Comparison of ENCODE assay signal across 1 cellular context in the genomic region with DNA sequence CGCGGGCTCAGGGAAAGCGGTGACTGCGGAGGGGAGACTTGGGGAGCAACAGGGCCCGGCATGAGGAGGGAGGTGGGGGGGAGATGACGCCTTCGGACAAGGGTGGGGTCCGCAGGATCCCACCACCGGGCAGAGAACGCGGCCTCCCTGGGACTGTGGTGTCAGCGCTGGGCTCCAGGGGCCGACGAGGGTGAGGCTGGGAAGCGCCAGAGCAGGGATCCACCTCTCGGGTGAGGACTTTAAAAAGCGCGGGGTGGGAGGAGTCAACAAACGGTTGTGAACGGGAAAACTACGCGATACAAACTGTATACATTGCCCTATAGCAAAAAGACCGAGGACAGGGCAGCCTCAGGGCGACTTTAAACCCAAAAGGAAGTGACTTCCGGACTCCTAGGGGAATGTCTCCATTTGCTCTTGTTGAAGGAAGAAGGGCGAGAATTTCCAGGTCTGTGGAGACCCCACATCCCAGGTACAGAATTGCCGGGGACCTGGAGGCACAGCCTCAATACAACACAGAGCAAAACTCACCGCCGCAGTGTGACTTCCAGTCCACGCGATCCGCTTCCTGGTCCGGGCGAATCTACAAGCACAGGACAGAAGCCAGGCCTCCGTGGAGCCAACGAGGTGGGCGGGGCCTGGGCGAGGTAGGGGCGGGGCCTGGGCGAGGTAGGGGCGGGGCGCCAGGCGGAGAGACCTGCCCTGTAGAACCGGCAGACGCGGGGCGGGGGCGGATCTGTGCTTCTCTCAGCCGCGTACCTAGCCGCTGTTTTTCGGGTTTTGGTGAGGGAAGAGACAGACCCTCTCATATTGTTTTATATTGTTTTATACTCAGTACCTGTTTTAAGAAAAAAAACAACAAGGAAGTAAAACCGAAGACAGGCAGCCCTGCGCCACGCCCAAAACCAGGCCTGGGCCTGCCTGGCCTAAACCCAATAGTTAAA.
TF ChIP-seq lines count a peak whose summit lies in the region.

Gene ZNF888, minus strand, starts transcription at position 588 of the 941 bp plus-strand sequence. CDS start 5,555 bp downstream, outside the sequence.

TF ChIP-seq in GM12878, 131 proteins besides CTCF, POLR2A, EP300 and RAD21 (continued from another document and continues in another):
- TF ChIP-seq CUX1 (IDR thresholded peaks at IDR 0.05; ENCODE audit: insufficient replicate concordance, low read depth, low read length) (no peak), CREM (IDR thresholded peaks at IDR 0.05; ENCODE audit: low read depth) (no peak), CEBPB (IDR thresholded peaks at IDR 0.05; ENCODE audit: borderline replicate concordance in 1 of 2, low read depth in 2 of 2, low read length in 2 of 2) (no peak), POLR2AphosphoS2 (IDR thresholded peaks at IDR 0.05; ENCODE audit: low read depth, low read length) (peak; percentile 79; the same call in 1 of the 2 replicates), SREBF1 (IDR thresholded peaks at IDR 0.05; ENCODE audit: low read length) (no peak), TCF3 (IDR thresholded peaks at IDR 0.05; ENCODE audit: borderline replicate concordance, insufficient read depth, low read depth, low read length) (no peak), EGR1 (IDR thresholded peaks at IDR 0.05; ENCODE audit: borderline replicate concordance in 1 of 2, low read depth in 2 of 2, low read length in 2 of 2) (peak in 1 of 2 experiments; percentile 89; a peak in 2 of 3 replicates), HCFC1 (IDR thresholded peaks at IDR 0.05; ENCODE audit: low read length) (no peak; the same call in 1 of the 2 replicates), CREB1 (IDR thresholded peaks at IDR 0.05; ENCODE audit: low read depth) (peak; percentile 26; the same call in 1 of the 2 replicates), STAT1 (conservative IDR thresholded peaks at IDR 0.05) (no peak), YBX1 (IDR thresholded peaks at IDR 0.05) (no peak), EZH2 (IDR thresholded peaks at IDR 0.05; ENCODE audit: borderline replicate concordance, control insufficient read depth, low read depth, low read length) (no peak), TAF1 (IDR thresholded peaks at IDR 0.05; ENCODE audit: borderline replicate concordance, low read depth, low read length) (peak; percentile 46), SRF (IDR thresholded peaks at IDR 0.05; ENCODE audit: low read depth in 2 of 2, low read length in 2 of 2) (peak; percentile 73 to 95), WRNIP1 (IDR thresholded peaks at IDR 0.05; ENCODE audit: borderline replicate concordance, low read depth, low read length) (peak; percentile 94; the same call in 1 of the 2 replicates), MXI1 (IDR thresholded peaks at IDR 0.05; ENCODE audit: low read depth, low read length) (peak; percentile 73), HDAC2 (IDR thresholded peaks at IDR 0.05) (peak; percentile 47; the same call in 1 of the 2 replicates), E4F1 (IDR thresholded peaks at IDR 0.05; ENCODE audit: borderline replicate concordance, partially characterized antibody) (no peak), PRDM15 (CRISPR knock-in tag; IDR thresholded peaks at IDR 0.05) (no peak), RAD51 (IDR thresholded peaks at IDR 0.05) (no peak), ZNF622 (IDR thresholded peaks at IDR 0.05) (no peak), JUND (IDR thresholded peaks at IDR 0.05; ENCODE audit: low read depth, low read length) (no peak), CBX3 (IDR thresholded peaks at IDR 0.05; ENCODE audit: borderline replicate concordance, low read depth) (no peak), IRF3 (IDR thresholded peaks at IDR 0.05) (no peak), SIN3A (IDR thresholded peaks at IDR 0.05; ENCODE audit: low read depth, low read length) (peak; percentile 95), JUNB (IDR thresholded peaks at IDR 0.05) (no peak)
- TF ChIP-seq, protein P1, sequence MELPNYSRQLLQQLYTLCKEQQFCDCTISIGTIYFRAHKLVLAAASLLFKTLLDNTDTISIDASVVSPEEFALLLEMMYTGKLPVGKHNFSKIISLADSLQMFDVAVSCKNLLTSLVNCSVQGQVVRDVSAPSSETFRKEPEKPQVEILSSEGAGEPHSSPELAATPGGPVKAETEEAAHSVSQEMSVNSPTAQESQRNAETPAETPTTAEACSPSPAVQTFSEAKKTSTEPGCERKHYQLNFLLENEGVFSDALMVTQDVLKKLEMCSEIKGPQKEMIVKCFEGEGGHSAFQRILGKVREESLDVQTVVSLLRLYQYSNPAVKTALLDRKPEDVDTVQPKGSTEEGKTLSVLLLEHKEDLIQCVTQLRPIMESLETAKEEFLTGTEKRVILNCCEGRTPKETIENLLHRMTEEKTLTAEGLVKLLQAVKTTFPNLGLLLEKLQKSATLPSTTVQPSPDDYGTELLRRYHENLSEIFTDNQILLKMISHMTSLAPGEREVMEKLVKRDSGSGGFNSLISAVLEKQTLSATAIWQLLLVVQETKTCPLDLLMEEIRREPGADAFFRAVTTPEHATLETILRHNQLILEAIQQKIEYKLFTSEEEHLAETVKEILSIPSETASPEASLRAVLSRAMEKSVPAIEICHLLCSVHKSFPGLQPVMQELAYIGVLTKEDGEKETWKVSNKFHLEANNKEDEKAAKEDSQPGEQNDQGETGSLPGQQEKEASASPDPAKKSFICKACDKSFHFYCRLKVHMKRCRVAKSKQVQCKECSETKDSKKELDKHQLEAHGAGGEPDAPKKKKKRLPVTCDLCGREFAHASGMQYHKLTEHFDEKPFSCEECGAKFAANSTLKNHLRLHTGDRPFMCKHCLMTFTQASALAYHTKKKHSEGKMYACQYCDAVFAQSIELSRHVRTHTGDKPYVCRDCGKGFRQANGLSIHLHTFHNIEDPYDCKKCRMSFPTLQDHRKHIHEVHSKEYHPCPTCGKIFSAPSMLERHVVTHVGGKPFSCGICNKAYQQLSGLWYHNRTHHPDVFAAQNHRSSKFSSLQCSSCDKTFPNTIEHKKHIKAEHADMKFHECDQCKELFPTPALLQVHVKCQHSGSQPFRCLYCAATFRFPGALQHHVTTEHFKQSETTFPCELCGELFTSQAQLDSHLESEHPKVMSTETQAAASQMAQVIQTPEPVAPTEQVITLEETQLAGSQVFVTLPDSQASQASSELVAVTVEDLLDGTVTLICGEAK (IDR thresholded peaks at IDR 0.05; ENCODE audit: borderline replicate concordance): no peak
- TF ChIP-seq, protein P2, sequence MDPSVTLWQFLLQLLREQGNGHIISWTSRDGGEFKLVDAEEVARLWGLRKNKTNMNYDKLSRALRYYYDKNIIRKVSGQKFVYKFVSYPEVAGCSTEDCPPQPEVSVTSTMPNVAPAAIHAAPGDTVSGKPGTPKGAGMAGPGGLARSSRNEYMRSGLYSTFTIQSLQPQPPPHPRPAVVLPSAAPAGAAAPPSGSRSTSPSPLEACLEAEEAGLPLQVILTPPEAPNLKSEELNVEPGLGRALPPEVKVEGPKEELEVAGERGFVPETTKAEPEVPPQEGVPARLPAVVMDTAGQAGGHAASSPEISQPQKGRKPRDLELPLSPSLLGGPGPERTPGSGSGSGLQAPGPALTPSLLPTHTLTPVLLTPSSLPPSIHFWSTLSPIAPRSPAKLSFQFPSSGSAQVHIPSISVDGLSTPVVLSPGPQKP (IDR thresholded peaks at IDR 0.05; ENCODE audit: low read depth, low read length): peak; percentile 97
- TF ChIP-seq, protein P3, sequence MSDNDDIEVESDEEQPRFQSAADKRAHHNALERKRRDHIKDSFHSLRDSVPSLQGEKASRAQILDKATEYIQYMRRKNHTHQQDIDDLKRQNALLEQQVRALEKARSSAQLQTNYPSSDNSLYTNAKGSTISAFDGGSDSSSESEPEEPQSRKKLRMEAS (IDR thresholded peaks at IDR 0.05; ENCODE audit: low read depth, low read length): no peak
